In genomic region chr17:73770115-73770848, GRCh38 we compare ENCODE assay signal across 8 cellular contexts.
DNase-seq lines count a peak whose midpoint lies in the region; ATAC-seq lines count a peak whose summit lies in the region.

No MANE protein-coding gene starts in this region.

- no peak overlapping the region for H3K4me3 ChIP-seq in skeletal muscle cell (ENCODE audit: low read depth, low read length)

- ATAC-seq in left cardiac atrium (peak; percentile 92 to 93), HG03139 (IDR thresholded peaks at IDR 0.05; ENCODE audit: unreplicated experiment) (no peak)

- intact Hi-C loops in left cardiac atrium (cut with DNase I), result no loop called here

- DNase-seq in HS-5 (ENCODE audit: low read depth) (peak; percentile 2), SW480 (ENCODE audit: low spot score) (peak; percentile 17), left cardiac atrium (peak; percentile 88), skeletal muscle cell (ENCODE audit: low read depth) (peak; percentile 23)
- no peak for DNase-seq in activated CD4-positive, alpha-beta T cell treated with anti-CD3 and anti-CD28 coated beads, Interleukin-2, amount 50 U/mL, for 48 hours
- DNase-seq in activated CD4-positive, alpha-beta T cell treated with anti-CD3 and anti-CD28 coated beads for 1 hour, result no peak
- DNase-seq in activated effector memory CD4-positive, alpha-beta T cell treated with anti-CD3 and anti-CD28 coated beads, Interleukin-2, amount 50 U/mL, for 16 hours, result no peak

Comparison
In these comparisons a context has a peak if more than half of its experiments do, and no peak if none do; other contexts are left out.
1. DNase-seq: peak in HS-5 (single experiment), SW480 (single experiment), left cardiac atrium (single experiment) and skeletal muscle cell (single experiment); none in activated CD4-positive, alpha-beta T cell treated with anti-CD3 and anti-CD28 coated beads, Interleukin-2, amount 50 U/mL, for 48 hours (0 of 2), activated CD4-positive, alpha-beta T cell treated with anti-CD3 and anti-CD28 coated beads for 1 hour (single experiment) and activated effector memory CD4-positive, alpha-beta T cell treated with anti-CD3 and anti-CD28 coated beads, Interleukin-2, amount 50 U/mL, for 16 hours (single experiment).